In the genomic region with DNA sequence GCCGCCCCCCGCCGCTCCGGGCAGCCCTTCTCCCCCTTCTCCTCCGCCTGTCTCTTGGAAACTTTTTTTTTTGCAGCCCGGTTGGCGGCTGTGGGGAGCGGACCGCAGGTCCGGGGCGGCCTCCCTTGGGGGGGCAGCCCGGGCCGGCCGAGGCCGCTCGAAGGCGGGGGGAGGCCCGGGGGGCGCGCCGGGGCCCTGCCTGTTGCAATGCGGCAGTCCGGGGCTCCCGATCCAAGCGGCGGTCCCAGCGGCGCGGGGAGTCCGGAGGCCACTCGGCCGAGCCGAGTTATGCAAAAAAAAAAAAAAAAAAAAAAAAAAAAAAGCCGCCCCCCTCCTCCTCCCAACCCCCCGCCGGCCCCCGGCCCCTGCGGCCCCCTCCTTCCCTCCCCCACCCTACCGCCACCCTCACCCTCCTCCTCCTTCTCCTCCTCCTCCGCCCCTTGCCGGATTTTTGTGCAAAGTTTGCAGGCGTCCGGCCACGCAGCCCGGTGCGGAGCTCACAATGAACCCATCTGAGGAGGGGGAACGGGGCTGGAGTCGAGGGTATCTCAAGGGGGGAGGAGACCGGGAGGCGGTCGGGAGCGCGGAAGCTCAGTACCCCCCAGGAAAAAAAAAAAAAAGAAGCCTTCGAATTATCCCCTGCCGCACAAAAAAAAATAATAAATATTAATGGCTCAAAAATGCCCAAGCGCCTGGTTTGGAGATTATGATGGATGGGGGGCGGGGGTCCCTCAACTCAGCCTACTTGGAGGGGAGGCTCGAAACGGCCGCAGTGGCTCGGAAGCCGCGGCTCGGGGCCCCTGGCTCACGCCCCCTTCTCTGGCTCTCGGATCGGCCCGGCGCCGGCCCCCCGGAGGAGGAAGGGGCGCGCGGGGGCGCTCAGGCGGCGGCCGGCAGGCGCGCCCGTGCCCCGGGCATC, we compare ENCODE assay signal across 8 cellular contexts. TPM values are rescaled to one million over a fixed set of nuclear protein-coding genes. Genes with fewer than 3 reads are reported as not detected.
DNase-seq lines count a peak whose midpoint lies in the region; ATAC-seq and TF ChIP-seq lines count a peak whose summit lies in the region.

TSS of gene ZNF423 (minus strand) at position 291 of the 919 bp plus-strand sequence. CDS start 338 bp downstream, outside the sequence.

- TF ChIP-seq EP300 in upper lobe of left lung (IDR thresholded peaks at IDR 0.05), result no peak

- H3K27me3 ChIP-seq in BE2C (no peaks in the 10 kb centered on the region), HL-60 (ENCODE audit: insufficient read depth, poor library complexity, severe bottlenecking) (peaks cover 60% of the 10 kb centered on the region), lung (ENCODE audit: control insufficient read depth, insufficient read depth) (no peaks in the 10 kb centered on the region), upper lobe of left lung (peaks cover 0 to 18% (median 9%) of the 10 kb centered on the region in 4 donors)

- peaks cover 24% of the 10 kb centered on the region for H3K4me1 ChIP-seq in BE2C
- H3K4me1 ChIP-seq in lung (ENCODE audit: control insufficient read depth in 2 of 2, insufficient read depth in 2 of 2, low read length in 2 of 2), result peaks cover 0 to 13% of the 10 kb centered on the region in 2 donors
- H3K4me1 ChIP-seq in upper lobe of left lung, result peaks cover 32 to 65% (median 43%) of the 10 kb centered on the region in 4 donors

- H3K4me3 ChIP-seq in BE2C (ENCODE audit: low read depth, low read length) (peak within 1 kb of the TSS; percentile 77), HL-60 (replicated peaks; ENCODE audit: insufficient read depth, low read length) (peak within 1 kb of the TSS; percentile 51), cardiac fibroblast (replicated peaks in 1 of 2; ENCODE audit: low read depth in 2 of 2, low read length in 2 of 2) (peak within 1 kb of the TSS; percentile 58 to 60), lung (peak within 1 kb of the TSS; percentile 67), upper lobe of left lung (peak within 1 kb of the TSS; percentile 69 to 90 (median 74))

- WGBS in lung, 2 donors, result 0 to 2% methylated on average over 45 to 80 of the region's 82 CpGs
- 0 to 1% methylated on average over 30 to 47 of the region's 82 CpGs for WGBS in upper lobe of left lung, 2 donors

- no peaks in the 10 kb centered on the region for H3K36me3 ChIP-seq in BE2C
- H3K36me3 ChIP-seq in lung (ENCODE audit: control insufficient read depth in 2 of 2, insufficient read depth in 2 of 2, low read length in 2 of 2), result no peaks in the 10 kb centered on the region
- H3K36me3 ChIP-seq in upper lobe of left lung, result no peaks in the 10 kb centered on the region

- TF ChIP-seq POLR2A in upper lobe of left lung (IDR thresholded peaks at IDR 0.05), result no peak

- H3K9me3 ChIP-seq in BE2C, result no peaks in the 10 kb centered on the region
- H3K9me3 ChIP-seq in lung (ENCODE audit: control insufficient read depth in 2 of 2, insufficient read depth in 1 of 2, low read length in 1 of 2), result no peaks in the 10 kb centered on the region
- H3K9me3 ChIP-seq in upper lobe of left lung, result no peaks in the 10 kb centered on the region

- TF ChIP-seq CTCF in BE2C (IDR thresholded peaks at IDR 0.05; ENCODE audit: low read depth, low read length) (no peak), HL-60 (IDR thresholded peaks at IDR 0.05; ENCODE audit: insufficient read depth, low read length) (no peak), cardiac fibroblast (IDR thresholded peaks at IDR 0.05; ENCODE audit: low read depth, low read length) (no peak), lung (IDR thresholded peaks at IDR 0.05; ENCODE audit: control extremely low read depth, extremely low read depth) (no peak), upper lobe of left lung (IDR thresholded peaks at IDR 0.05) (no peak), GM13977 (IDR thresholded peaks at IDR 0.05; ENCODE audit: extremely low read depth, insufficient read depth, missing control alignments) (no peak)

- peak; percentile 51 for DNase-seq in BE2C
- DNase-seq in HL-60 (ENCODE audit: low read depth in 1 of 2, low spot score in 1 of 2), result no peak
- no peak for DNase-seq in cardiac fibroblast (ENCODE audit: low read depth in 2 of 2)
- DNase-seq in lung (ENCODE audit: low spot score), result no peak
- peak in 1 of 2 donors; percentile 87 for DNase-seq in upper lobe of left lung
- DNase-seq in GM13977 (ENCODE audit: low spot score), result no peak

- H3K27ac ChIP-seq in HL-60 (replicated peaks) (no peak within 1 kb of the TSS), lung (ENCODE audit: low read depth in 1 of 2, low read length in 1 of 2) (peak within 1 kb of the TSS; percentile 80 to 95), upper lobe of left lung (peak within 1 kb of the TSS; percentile 85 to 94 (median 92))

- ATAC-seq in lung (ENCODE audit: insufficient read depth, low FRiP score), result no peak
- ATAC-seq in upper lobe of left lung (ENCODE audit: low FRiP score in 2 of 2), result no peak
- no peak for ATAC-seq in GM19351 (IDR thresholded peaks at IDR 0.05; ENCODE audit: unreplicated experiment)
- no peak for ATAC-seq in GM19328 (IDR thresholded peaks at IDR 0.05; ENCODE audit: unreplicated experiment)

- in situ Hi-C loops in GM13977 (cut with MboI; ENCODE audit: low pct_unique_long_range_greater_than_20kb, low sequenced_read_pairs, unreplicated experiment), result no loop called here

RNA-seq across cellular contexts. Expression of gene ZNF423, which starts in this region (rescaled TPM):
- 8.5 TPM for polyA plus RNA-seq in BE2C (2012; ENCODE audit: insufficient read depth, insufficient read length, low read depth)
- total RNA-seq in lung, result 10 to 100 TPM in 1 of 2 donors, 1 to 10 TPM in 1; 4.9 to 14.8 TPM
- polyA plus RNA-seq in lung, result 1 to 10 TPM; 1.1 to 1.8 TPM
- 10 to 100 TPM in 2 of 6 donors, 1 to 10 TPM in 4; 4.1 to 11.4 (median 6.7) TPM for total RNA-seq in upper lobe of left lung
